1 cellular context compared by ENCODE assay signal in the genomic region with DNA sequence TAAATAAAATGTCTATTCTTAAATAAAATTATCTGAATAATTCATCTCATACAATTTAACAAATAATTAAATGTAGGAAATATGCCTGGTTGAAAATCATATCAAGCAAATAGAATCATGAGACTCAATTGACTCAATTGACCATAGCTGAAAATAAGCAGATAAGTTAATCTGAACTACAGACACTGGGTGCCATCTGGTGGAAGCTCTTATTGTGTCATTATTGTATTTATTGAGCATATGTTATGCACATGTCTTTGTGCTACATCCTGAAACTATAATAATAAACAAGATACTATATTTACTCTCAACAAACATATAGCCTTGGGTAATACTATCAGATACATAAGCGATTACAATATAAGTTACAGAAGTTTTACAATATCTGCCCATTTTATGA.
TF ChIP-seq lines count a peak whose summit lies in the region.

No MANE protein-coding gene starts in this region.

TF ChIP-seq in SK-N-SH treated with all-trans-retinoic acid at 6 μM for 48 hours, 23 proteins besides CTCF, POLR2A, EP300 and RAD21 (continued from another document):
- TF ChIP-seq, protein P1, sequence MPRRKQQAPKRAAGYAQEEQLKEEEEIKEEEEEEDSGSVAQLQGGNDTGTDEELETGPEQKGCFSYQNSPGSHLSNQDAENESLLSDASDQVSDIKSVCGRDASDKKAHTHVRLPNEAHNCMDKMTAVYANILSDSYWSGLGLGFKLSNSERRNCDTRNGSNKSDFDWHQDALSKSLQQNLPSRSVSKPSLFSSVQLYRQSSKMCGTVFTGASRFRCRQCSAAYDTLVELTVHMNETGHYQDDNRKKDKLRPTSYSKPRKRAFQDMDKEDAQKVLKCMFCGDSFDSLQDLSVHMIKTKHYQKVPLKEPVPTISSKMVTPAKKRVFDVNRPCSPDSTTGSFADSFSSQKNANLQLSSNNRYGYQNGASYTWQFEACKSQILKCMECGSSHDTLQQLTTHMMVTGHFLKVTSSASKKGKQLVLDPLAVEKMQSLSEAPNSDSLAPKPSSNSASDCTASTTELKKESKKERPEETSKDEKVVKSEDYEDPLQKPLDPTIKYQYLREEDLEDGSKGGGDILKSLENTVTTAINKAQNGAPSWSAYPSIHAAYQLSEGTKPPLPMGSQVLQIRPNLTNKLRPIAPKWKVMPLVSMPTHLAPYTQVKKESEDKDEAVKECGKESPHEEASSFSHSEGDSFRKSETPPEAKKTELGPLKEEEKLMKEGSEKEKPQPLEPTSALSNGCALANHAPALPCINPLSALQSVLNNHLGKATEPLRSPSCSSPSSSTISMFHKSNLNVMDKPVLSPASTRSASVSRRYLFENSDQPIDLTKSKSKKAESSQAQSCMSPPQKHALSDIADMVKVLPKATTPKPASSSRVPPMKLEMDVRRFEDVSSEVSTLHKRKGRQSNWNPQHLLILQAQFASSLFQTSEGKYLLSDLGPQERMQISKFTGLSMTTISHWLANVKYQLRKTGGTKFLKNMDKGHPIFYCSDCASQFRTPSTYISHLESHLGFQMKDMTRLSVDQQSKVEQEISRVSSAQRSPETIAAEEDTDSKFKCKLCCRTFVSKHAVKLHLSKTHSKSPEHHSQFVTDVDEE (CRISPR knock-in tag; IDR thresholded peaks at IDR 0.05): no peak
- TF ChIP-seq TOX (CRISPR knock-in tag; IDR thresholded peaks at IDR 0.05; ENCODE audit: borderline replicate concordance) (no peak), ISL1 (CRISPR knock-in tag; IDR thresholded peaks at IDR 0.05) (no peak), PPARA (CRISPR knock-in tag; IDR thresholded peaks at IDR 0.05; ENCODE audit: borderline replicate concordance) (no peak), ZNF565 (CRISPR knock-in tag; conservative IDR thresholded peaks at IDR 0.05; ENCODE audit: low read depth) (no peak), ARNTL (CRISPR knock-in tag; IDR thresholded peaks at IDR 0.05; ENCODE audit: borderline replicate concordance, low read depth) (no peak), ESRRG (CRISPR knock-in tag; IDR thresholded peaks at IDR 0.05) (no peak)
- TF ChIP-seq, protein P2, sequence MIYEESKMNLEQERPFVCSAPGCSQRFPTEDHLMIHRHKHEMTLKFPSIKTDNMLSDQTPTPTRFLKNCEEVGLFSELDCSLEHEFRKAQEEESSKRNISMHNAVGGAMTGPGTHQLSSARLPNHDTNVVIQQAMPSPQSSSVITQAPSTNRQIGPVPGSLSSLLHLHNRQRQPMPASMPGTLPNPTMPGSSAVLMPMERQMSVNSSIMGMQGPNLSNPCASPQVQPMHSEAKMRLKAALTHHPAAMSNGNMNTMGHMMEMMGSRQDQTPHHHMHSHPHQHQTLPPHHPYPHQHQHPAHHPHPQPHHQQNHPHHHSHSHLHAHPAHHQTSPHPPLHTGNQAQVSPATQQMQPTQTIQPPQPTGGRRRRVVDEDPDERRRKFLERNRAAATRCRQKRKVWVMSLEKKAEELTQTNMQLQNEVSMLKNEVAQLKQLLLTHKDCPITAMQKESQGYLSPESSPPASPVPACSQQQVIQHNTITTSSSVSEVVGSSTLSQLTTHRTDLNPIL (CRISPR knock-in tag; IDR thresholded peaks at IDR 0.05; ENCODE audit: low read depth): no peak
- TF ChIP-seq, protein P3, sequence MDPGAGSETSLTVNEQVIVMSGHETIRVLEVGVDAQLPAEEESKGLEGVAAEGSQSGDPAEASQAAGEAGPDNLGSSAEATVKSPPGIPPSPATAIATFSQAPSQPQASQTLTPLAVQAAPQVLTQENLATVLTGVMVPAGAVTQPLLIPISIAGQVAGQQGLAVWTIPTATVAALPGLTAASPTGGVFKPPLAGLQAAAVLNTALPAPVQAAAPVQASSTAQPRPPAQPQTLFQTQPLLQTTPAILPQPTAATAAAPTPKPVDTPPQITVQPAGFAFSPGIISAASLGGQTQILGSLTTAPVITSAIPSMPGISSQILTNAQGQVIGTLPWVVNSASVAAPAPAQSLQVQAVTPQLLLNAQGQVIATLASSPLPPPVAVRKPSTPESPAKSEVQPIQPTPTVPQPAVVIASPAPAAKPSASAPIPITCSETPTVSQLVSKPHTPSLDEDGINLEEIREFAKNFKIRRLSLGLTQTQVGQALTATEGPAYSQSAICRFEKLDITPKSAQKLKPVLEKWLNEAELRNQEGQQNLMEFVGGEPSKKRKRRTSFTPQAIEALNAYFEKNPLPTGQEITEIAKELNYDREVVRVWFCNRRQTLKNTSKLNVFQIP (CRISPR knock-in tag; IDR thresholded peaks at IDR 0.05; ENCODE audit: borderline replicate concordance, low read depth): no peak
- TF ChIP-seq, protein P4, sequence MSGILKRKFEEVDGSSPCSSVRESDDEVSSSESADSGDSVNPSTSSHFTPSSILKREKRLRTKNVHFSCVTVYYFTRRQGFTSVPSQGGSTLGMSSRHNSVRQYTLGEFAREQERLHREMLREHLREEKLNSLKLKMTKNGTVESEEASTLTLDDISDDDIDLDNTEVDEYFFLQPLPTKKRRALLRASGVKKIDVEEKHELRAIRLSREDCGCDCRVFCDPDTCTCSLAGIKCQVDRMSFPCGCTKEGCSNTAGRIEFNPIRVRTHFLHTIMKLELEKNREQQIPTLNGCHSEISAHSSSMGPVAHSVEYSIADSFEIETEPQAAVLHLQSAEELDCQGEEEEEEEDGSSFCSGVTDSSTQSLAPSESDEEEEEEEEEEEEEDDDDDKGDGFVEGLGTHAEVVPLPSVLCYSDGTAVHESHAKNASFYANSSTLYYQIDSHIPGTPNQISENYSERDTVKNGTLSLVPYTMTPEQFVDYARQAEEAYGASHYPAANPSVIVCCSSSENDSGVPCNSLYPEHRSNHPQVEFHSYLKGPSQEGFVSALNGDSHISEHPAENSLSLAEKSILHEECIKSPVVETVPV (CRISPR knock-in tag; IDR thresholded peaks at IDR 0.05): no peak
